Comparison of ENCODE assay signal across 20 cellular contexts in genomic region chr5:69312459-69313160, GRCh38.
"Had no signal": no experiment of that assay in that cellular context is flagged by ENCODE, and none has a peak within 500 bp of the region (broad histone marks: within the 10 kb centered on the region; RNA-seq: fewer than 3 reads in every experiment).

No MANE protein-coding gene starts in this region.

- H3K4me1 Mint-ChIP-seq: activated naive CD8-positive, alpha-beta T cell treated with anti-CD3 and anti-CD28 coated beads, Interleukin-2, amount 10 ng/mL, durations not matched to agents 7 days and 5 days; mesothelial cell of epicardium; nephron had no signal

- ATAC-seq: activated CD4-positive, CD25-positive, alpha-beta regulatory T cell treated with anti-CD3 and anti-CD28 coated beads, Interleukin-2, amount 50 U/mL, for 24 hours; body of pancreas; lower lobe of right lung; stimulated activated naive CD8-positive, alpha-beta T cell treated with anti-CD3 and anti-CD28 coated beads, Interleukin-15, Interleukin-2, amounts not matched to agents 100 U/mL and 50 U/mL, for 24 hours had no signal

- FAIRE-seq: colon, keratinocyte had no signal

- H3K27ac ChIP-seq: body of pancreas, dorsolateral prefrontal cortex, epithelial cell of prostate, lower lobe of right lung, transverse colon, vagina had no signal

- H3K27ac Mint-ChIP-seq: activated naive CD8-positive, alpha-beta T cell treated with anti-CD3 and anti-CD28 coated beads, Interleukin-2, amount 10 ng/mL, durations not matched to agents 7 days and 5 days; mesothelial cell of epicardium; nephron had no signal

- H3K9me3 ChIP-seq: body of pancreas, lower lobe of right lung, transverse colon, vagina had no signal

- H3K4me1 ChIP-seq: body of pancreas, lower lobe of right lung, transverse colon, vagina had no signal

- H3K4me3 Mint-ChIP-seq: activated naive CD8-positive, alpha-beta T cell treated with anti-CD3 and anti-CD28 coated beads, Interleukin-2, amount 10 ng/mL, durations not matched to agents 7 days and 5 days; mesothelial cell of epicardium; nephron had no signal

- H3K4me3 ChIP-seq: body of pancreas, dorsolateral prefrontal cortex, lower lobe of right lung, transverse colon, vagina had no signal

- H3K27me3 ChIP-seq: body of pancreas, dorsolateral prefrontal cortex, transverse colon, vagina had no signal

- H3K27me3 Mint-ChIP-seq: activated naive CD8-positive, alpha-beta T cell treated with anti-CD3 and anti-CD28 coated beads, Interleukin-2, amount 10 ng/mL, durations not matched to agents 7 days and 5 days had no signal

- DNase-seq: activated CD4-positive, alpha-beta T cell treated with anti-CD3 and anti-CD28 coated beads, Interleukin-2, amount 50 U/mL, for 1 hour; activated naive CD8-positive, alpha-beta T cell treated with anti-CD3 and anti-CD28 coated beads, Interleukin-2, amount 10 ng/mL, durations not matched to agents 7 days and 5 days; amygdala; body of pancreas; caudate nucleus; dorsolateral prefrontal cortex; foreskin melanocyte; glutamatergic neuron; lower lobe of right lung; stimulated activated CD4-positive, alpha-beta T cell treated with anti-CD3 and anti-CD28 coated beads, Interleukin-12 subunit alpha, Interleukin-12 subunit beta, amount 100 ng/mL, for 4 hours; stimulated activated CD4-positive, alpha-beta T cell treated with anti-CD3 and anti-CD28 coated beads, Interleukin-2, amount 100 ng/mL, for 24 hours; stimulated activated naive CD8-positive, alpha-beta T cell treated with anti-CD3 and anti-CD28 coated beads, Interleukin-15, Interleukin-2, amounts not matched to agents 100 U/mL and 50 U/mL, for 24 hours; transverse colon had no signal
